ENCODE assay signal across 9 cellular contexts in the genomic region with DNA sequence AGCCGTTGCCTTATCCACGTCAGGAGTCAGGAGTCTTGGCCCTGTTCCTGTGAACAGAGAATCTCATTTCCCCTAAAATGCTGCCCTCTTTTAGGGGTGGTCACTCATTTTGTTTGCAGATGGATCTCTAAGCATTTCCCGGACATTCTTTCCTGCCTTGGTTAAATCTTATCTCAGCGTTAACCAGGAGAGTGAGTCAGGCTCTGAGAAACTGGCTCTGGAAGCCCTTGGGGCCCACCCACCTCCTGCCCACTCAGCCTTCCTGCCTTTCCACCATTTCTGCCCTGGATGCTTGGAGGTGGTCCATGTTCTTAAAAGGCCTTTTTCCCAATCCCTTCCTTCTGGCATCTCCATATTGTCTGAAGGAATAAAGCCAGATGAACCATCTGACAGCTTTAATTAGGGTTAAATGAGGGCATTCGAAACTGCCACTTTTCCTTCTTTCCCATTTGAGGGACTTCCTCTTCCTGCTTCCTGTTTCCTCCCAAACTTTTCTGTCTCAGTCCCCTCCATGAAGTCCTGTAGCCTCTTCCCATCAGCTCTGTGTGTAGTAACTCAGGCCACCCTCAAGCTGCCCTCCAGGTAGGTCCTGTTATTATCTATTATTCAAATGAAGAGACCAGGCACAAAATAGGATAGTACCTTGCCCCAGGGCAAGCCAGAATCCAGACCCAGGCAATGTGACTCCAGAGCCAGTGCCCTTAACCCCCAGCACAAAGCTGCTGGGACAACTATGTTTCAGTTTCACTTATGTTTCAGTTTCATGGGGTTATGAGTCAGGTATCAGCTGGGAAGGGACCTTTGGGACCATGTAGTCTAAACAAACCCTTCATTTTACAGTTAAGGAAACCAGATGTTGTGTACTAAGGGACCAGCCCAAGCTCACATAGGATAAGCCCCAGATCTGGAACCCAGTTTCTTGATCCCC. TPM values are rescaled to one million over a fixed set of nuclear protein-coding genes. Genes with fewer than 3 reads are reported as not detected.
A peak's percentile ranks its signal among the peaks of the same experiment; 100 is the strongest.
DNase-seq lines count a peak whose midpoint lies in the region; ATAC-seq and TF ChIP-seq lines count a peak whose summit lies in the region.
"Had no signal": no experiment of that assay in that cellular context is flagged by ENCODE, and none has a peak within 500 bp of the region (broad histone marks: within the 10 kb centered on the region; RNA-seq: fewer than 3 reads in every experiment).

No MANE protein-coding gene starts in this region.

- no peaks in the 10 kb centered on the region for H3K36me3 Mint-ChIP-seq in natural killer cell

- no peak overlapping the region for H3K4me3 Mint-ChIP-seq in natural killer cell
- H3K4me3 Mint-ChIP-seq: central memory CD8-positive, alpha-beta T cell had no signal

- no peaks in the 10 kb centered on the region for H3K27me3 ChIP-seq in mammary epithelial cell (ENCODE audit: insufficient read depth, low read length)
- no peaks in the 10 kb centered on the region for H3K27me3 ChIP-seq in uterus

- H3K9me3 ChIP-seq in mammary epithelial cell (replicated peaks; ENCODE audit: insufficient read depth, low read length) (no peaks in the 10 kb centered on the region), uterus (no peaks in the 10 kb centered on the region)

- 18% methylated on average over 5 of the region's 5 CpGs for WGBS in mammary epithelial cell (ENCODE audit: low coverage, missing lambda C conversion rate)

- peak overlapping the region; percentile 63 for H3K4me2 ChIP-seq in mammary epithelial cell (ENCODE audit: insufficient read depth, low read depth, low read length)

- H3K4me3 ChIP-seq in mammary epithelial cell (replicated peaks in 1 of 3; ENCODE audit: insufficient read depth in 1 of 3, low read depth in 2 of 3, low read length in 3 of 3), result no peak overlapping the region
- no peak overlapping the region for H3K4me3 ChIP-seq in uterus

- H3K36me3 ChIP-seq in mammary epithelial cell (ENCODE audit: insufficient read depth, low read length) (no peaks in the 10 kb centered on the region), uterus (no peaks in the 10 kb centered on the region)

- CTCF ChIA-PET in mammary epithelial cell (lab: Charles Lee; ENCODE audit: low non-redundant PET), result no interaction called here

- dilution Hi-C loops in mammary epithelial cell (cut with HindIII; ENCODE audit: low sequenced_read_pairs), result no loop called here

- peaks cover 60% of the 10 kb centered on the region for H3K4me1 ChIP-seq in mammary epithelial cell (ENCODE audit: insufficient read depth, low read length)
- no peaks in the 10 kb centered on the region for H3K4me1 ChIP-seq in uterus

- peak; percentile 13 for DNase-seq in activated T-cell treated with anti-CD3 and anti-CD28 coated beads for 48 hours (ENCODE audit: low read depth)
- DNase-seq in activated T-cell treated with anti-CD3 and anti-CD28 coated beads for 4 hours, result no peak
- DNase-seq in OCI-M1 (lab: John Stamatoyannopoulos, UW), result peak; percentile 68
- DNase-seq in mammary epithelial cell, result peak; percentile 81
- DNase-seq in natural killer cell, result no peak
- DNase-seq in cerebellum (ENCODE audit: low spot score), result no peak
- DNase-seq in uterus, result no peak

- BruUV-seq in mammary epithelial cell (replicated peaks; lab: Mats Ljungman, UMichigan), result no TSS peak

- H3K79me2 ChIP-seq in mammary epithelial cell (ENCODE audit: insufficient read depth, low read length), result peaks cover 96% of the 10 kb centered on the region

- ATAC-seq in HG02798 (IDR thresholded peaks at IDR 0.05; ENCODE audit: poor library complexity, unreplicated experiment), result peak; percentile 85
- ATAC-seq in natural killer cell, result peak; percentile 48 to 59 (median 51)

- no peak for TF ChIP-seq POLR2A in uterus (IDR thresholded peaks at IDR 0.05)

- peaks cover 4 to 11% of the 10 kb centered on the region in 2 donors for H3K4me1 Mint-ChIP-seq in natural killer cell

- H3K9me3 Mint-ChIP-seq in natural killer cell, result no peaks in the 10 kb centered on the region
- H3K9me3 Mint-ChIP-seq: central memory CD8-positive, alpha-beta T cell had no signal

- intact Hi-C loops in mammary epithelial cell (cut with micrococcal nuclease) (loop anchor here (2.0 kb wide), 1 partner anchor 153 kb away; no protein-coding TSS in a partner anchor), natural killer cell (cut with micrococcal nuclease) (no loop called here), uterus (cut with DNase I; ENCODE audit: low total_unique reads) (no loop called here)

- H4K20me1 ChIP-seq in mammary epithelial cell (ENCODE audit: insufficient read depth, low read length), result no peaks in the 10 kb centered on the region

- TF ChIP-seq CTCF in mammary epithelial cell (conservative IDR thresholded peaks at IDR 0.05 in 1 of 2, IDR thresholded peaks at IDR 0.05 in 1 of 2; ENCODE audit: extremely low read depth in 1 of 2, insufficient read depth in 1 of 2, low read depth in 1 of 2, low read length in 2 of 2) (no peak), natural killer cell (IDR thresholded peaks at IDR 0.05) (no peak), uterus (IDR thresholded peaks at IDR 0.05) (no peak)

- H3K9ac ChIP-seq in mammary epithelial cell (ENCODE audit: insufficient read depth, low read length), result peak overlapping the region; percentile 43

- in situ Hi-C loops in mammary epithelial cell (cut with MboI; ENCODE audit: low sequenced_read_pairs in 2 of 2), result loop anchor here (10.0 kb wide), 1 partner anchor 129 kb away; no protein-coding TSS in a partner anchor

- no peak overlapping the region for H2AFZ ChIP-seq in mammary epithelial cell (ENCODE audit: low read depth, low read length)

- peaks cover 0 to 4% of the 10 kb centered on the region in 2 donors for H3K27me3 Mint-ChIP-seq in natural killer cell (ENCODE audit: low read depth in 2 of 2)

- H3K27ac ChIP-seq in mammary epithelial cell (ENCODE audit: insufficient read depth, low read depth, low read length), result peak overlapping the region; percentile 89
- peak overlapping the region in 1 of 2 donors; percentile 52 for H3K27ac ChIP-seq in uterus

- H3K27ac Mint-ChIP-seq in natural killer cell, result peak overlapping the region in 1 of 2 donors; percentile 78

RNA-seq across cellular contexts. Expression of a gene that starts 9.7 kb away (rescaled TPM):
- total RNA-seq in mammary epithelial cell (10 to 100 TPM; 13.0 to 56.1 TPM), natural killer cell (1 to 10 TPM; 1.6 to 9.4 (median 3.5) TPM), cerebellum (8.5 TPM), uterus (1 to 10 TPM in 3 of 4 donors, under 1 TPM in 1; 0.29 to 8.6 (median 1.2) TPM)
- 41.0 TPM for polyA plus RNA-seq in mammary epithelial cell
- polyA minus RNA-seq in mammary epithelial cell, result 131 TPM

Comparison
In these comparisons a context has a peak if more than half of its experiments do, and no peak if none do; other contexts are left out.
1. DNase-seq: peak in activated T-cell treated with anti-CD3 and anti-CD28 coated beads for 48 hours (single experiment), OCI-M1 (single experiment) and mammary epithelial cell (single experiment); none in activated T-cell treated with anti-CD3 and anti-CD28 coated beads for 4 hours (single experiment), natural killer cell (single experiment), cerebellum (single experiment) and uterus (0 of 2).